Comparison of ENCODE assay signal across 11 cellular contexts in genomic region chr5:31194892-31195291, GRCh38. TPM values are rescaled to one million over a fixed set of nuclear protein-coding genes. Genes with fewer than 3 reads are reported as not detected.
DNase-seq lines count a peak whose midpoint lies in the region; ATAC-seq and TF ChIP-seq lines count a peak whose summit lies in the region.
"Had no signal": no experiment of that assay in that cellular context is flagged by ENCODE, and none has a peak within 500 bp of the region (broad histone marks: within the 10 kb centered on the region; RNA-seq: fewer than 3 reads in every experiment).

No MANE protein-coding gene starts in this region.

- DNase-seq in Caki2 (ENCODE audit: low read depth) (peak; percentile 83), SK-N-MC (ENCODE audit: low read depth, low spot score) (no peak), glutamatergic neuron (no peak), prostate gland (ENCODE audit: low spot score) (no peak), HEK293T (ENCODE audit: extremely low spot score) (no peak), OCI-M1 (lab: John Stamatoyannopoulos, UW) (no peak)
- DNase-seq in activated T-cell treated with anti-CD3 and anti-CD28 coated beads, Interleukin-2, amount 50 U/mL, for 4 hours = no peak
- DNase-seq: DMS153, NCI-H345 had no signal

- H3K36me3 Mint-ChIP-seq in glutamatergic neuron (ENCODE audit: unreplicated experiment) = no peaks in the 10 kb centered on the region
- H3K36me3 Mint-ChIP-seq in activated T-cell treated with anti-CD3 and anti-CD28 coated beads, Interleukin-2, amount 50 U/mL, for 4 hours (ENCODE audit: insufficient read depth) = no peaks in the 10 kb centered on the region

- no peaks in the 10 kb centered on the region for H3K27me3 ChIP-seq in prostate gland (replicated peaks; ENCODE audit: insufficient read depth)

- POLR2A ChIA-PET in HEK293T (lab: Yijun Ruan, JAX) = no interaction called here

- CTCF ChIA-PET in HEK293T (lab: Yijun Ruan, JAX) = no interaction called here

- H3K27ac ChIP-seq in SK-N-MC (no peak overlapping the region), prostate gland (no peak overlapping the region)

- WGBS in prostate gland = 8% methylated on average over 4 of the region's 4 CpGs

- peaks cover 14% of the 10 kb centered on the region for H3K9me3 Mint-ChIP-seq in glutamatergic neuron (ENCODE audit: unreplicated experiment)
- H3K9me3 Mint-ChIP-seq in activated T-cell treated with anti-CD3 and anti-CD28 coated beads, Interleukin-2, amount 50 U/mL, for 4 hours = no peaks in the 10 kb centered on the region

- peak overlapping the region; percentile 83 for H3K4me3 ChIP-seq in SK-N-MC
- H3K4me3 ChIP-seq in prostate gland = peak overlapping the region; percentile 23 to 28

- H3K27me3 Mint-ChIP-seq in glutamatergic neuron (ENCODE audit: unreplicated experiment) = peaks cover 8% of the 10 kb centered on the region
- peaks cover 40% of the 10 kb centered on the region for H3K27me3 Mint-ChIP-seq in activated T-cell treated with anti-CD3 and anti-CD28 coated beads, Interleukin-2, amount 50 U/mL, for 4 hours (ENCODE audit: low read depth)

- H3K9me3 ChIP-seq in SK-N-MC (ENCODE audit: low read depth, low read length) (no peaks in the 10 kb centered on the region), prostate gland (no peaks in the 10 kb centered on the region)

- no peak for TF ChIP-seq POLR2A in prostate gland (IDR thresholded peaks at IDR 0.05)

- peak overlapping the region; percentile 79 for H3K27ac Mint-ChIP-seq in glutamatergic neuron (ENCODE audit: unreplicated experiment)

- no peak overlapping the region for H3K9ac ChIP-seq in SK-N-MC (ENCODE audit: insufficient read length)

- in situ Hi-C loops in Caki2 (cut with HindIII; ENCODE audit: low pct_unique_long_range_greater_than_20kb, low sequenced_read_pairs) = no loop called here

- peaks cover 19% of the 10 kb centered on the region for H3K4me1 Mint-ChIP-seq in glutamatergic neuron (ENCODE audit: low read depth, unreplicated experiment)
- peaks cover 9% of the 10 kb centered on the region for H3K4me1 Mint-ChIP-seq in activated T-cell treated with anti-CD3 and anti-CD28 coated beads, Interleukin-2, amount 50 U/mL, for 4 hours (ENCODE audit: low read depth)

- TF ChIP-seq CTCF in glutamatergic neuron (IDR thresholded peaks at IDR 0.05; ENCODE audit: partially characterized antibody, unreplicated experiment) (no peak), prostate gland (IDR thresholded peaks at IDR 0.05) (no peak)

- H3K36me3 ChIP-seq in SK-N-MC (ENCODE audit: insufficient read depth, low read length) (no peaks in the 10 kb centered on the region), prostate gland (no peaks in the 10 kb centered on the region)

- ATAC-seq in GM21515 (IDR thresholded peaks at IDR 0.05; ENCODE audit: unreplicated experiment) = no peak
- ATAC-seq in activated T-cell treated with anti-CD3 and anti-CD28 coated beads, Interleukin-2, amount 50 U/mL, for 4 hours = no peak

- intact Hi-C loops in prostate gland (cut with DNase I) = no loop called here

- H3K4me1 ChIP-seq in prostate gland (replicated peaks) = no peaks in the 10 kb centered on the region

- peak overlapping the region; percentile 93 for H3K4me3 Mint-ChIP-seq in glutamatergic neuron (ENCODE audit: unreplicated experiment)
- H3K4me3 Mint-ChIP-seq in activated T-cell treated with anti-CD3 and anti-CD28 coated beads, Interleukin-2, amount 50 U/mL, for 4 hours = no peak overlapping the region

TF ChIP-seq in HEK293T, 16 proteins besides CTCF, POLR2A, EP300 and RAD21:
- TF ChIP-seq L3MBTL2 (conservative IDR thresholded peaks at IDR 0.05) (no peak), LEF1 (IDR thresholded peaks at IDR 0.05; ENCODE audit: borderline replicate concordance) (no peak), PKNOX1 (IDR thresholded peaks at IDR 0.05) (no peak), SUZ12 (IDR thresholded peaks at IDR 0.05) (no peak), FOXA1 (IDR thresholded peaks at IDR 0.05) (no peak), FOXM1 (IDR thresholded peaks at IDR 0.05; ENCODE audit: borderline replicate concordance) (no peak), ARNT (IDR thresholded peaks at IDR 0.05) (no peak), TARDBP (IDR thresholded peaks at IDR 0.05) (no peak)
TF ChIP-seq in HEK293T: peak in this region for 0.

RNA-seq across cellular contexts. Expression of gene CDH6, which starts 1.4 kb away (rescaled TPM):
- total RNA-seq in Caki2 (2014; rRNA removed; shearing (Covaris generic); ENCODE audit: low replicate concordance) = 76.6 and 83.8 TPM in 2 replicates
- total RNA-seq in glutamatergic neuron (ENCODE audit: unreplicated experiment) (178 TPM), prostate gland (1 to 10 TPM; 1.2 to 2.3 TPM)
- not detected for total RNA-seq in activated T-cell treated with anti-CD3 and anti-CD28 coated beads, Interleukin-2, amount 50 U/mL, for 4 hours
- total RNA-seq: myocyte had no signal

Comparison
In these comparisons a context has a peak if more than half of its experiments do, and no peak if none do; other contexts are left out.
1. RNA of gene CDH6, which starts 1.4 kb away (total RNA-seq): 178 TPM in glutamatergic neuron (single experiment) and 76.6 to 83.8 TPM in Caki2; 1.2 to 2.3 TPM in prostate gland and not detected in activated T-cell treated with anti-CD3 and anti-CD28 coated beads, Interleukin-2, amount 50 U/mL, for 4 hours; every median in the first group is over 10 times any median in the second.